8 cellular contexts compared by ENCODE assay signal in genomic region chr19:11624064-11624463, GRCh38. TPM values are rescaled to one million over a fixed set of nuclear protein-coding genes. Genes with fewer than 3 reads are reported as not detected.
DNase-seq lines count a peak whose midpoint lies in the region; ATAC-seq, FAIRE-seq and TF ChIP-seq lines count a peak whose summit lies in the region.

No MANE protein-coding gene starts in this region.

- H3K27me3 ChIP-seq in HUES64 (ENCODE audit: insufficient read depth, low read length): peaks cover 13% of the 10 kb centered on the region; the same call in 1 of the 2 replicates
- H3K27me3 ChIP-seq in H1 (replicated peaks in 1 of 4; ENCODE audit: control insufficient read depth in 3 of 4, extremely low read depth in 1 of 4, insufficient read depth in 3 of 4, low read length in 3 of 4): peaks cover 0 to 4% (median 2%) of the 10 kb centered on the region in 4 experiments; a peak in 3 of 7 replicates

- H2BK15ac ChIP-seq in H1 (ENCODE audit: low read length): no peak overlapping the region

- no peak overlapping the region for H3K4ac ChIP-seq in H1 (replicated peaks; ENCODE audit: insufficient read length, low read depth, low read length)

- H4K8ac ChIP-seq in H1 (ENCODE audit: extremely low read depth, insufficient read depth, low read length): no peak overlapping the region

- H3K9ac ChIP-seq in HUES64 (ENCODE audit: low read depth, low read length) (no peak overlapping the region), H1 (replicated peaks in 1 of 4; ENCODE audit: extremely low read depth in 1 of 4, low read depth in 3 of 4, low read length in 3 of 4) (no peak overlapping the region)

- peaks cover 19% of the 10 kb centered on the region for H3K36me3 ChIP-seq in HUES64 (ENCODE audit: insufficient read depth, low read length)
- H3K36me3 ChIP-seq in H1 (ENCODE audit: control insufficient read depth in 2 of 4, insufficient read depth in 4 of 4, low read length in 3 of 4): peaks cover 3 to 20% (median 10%) of the 10 kb centered on the region in 4 experiments; a peak in 5 of 8 replicates

- 91% methylated on average over 4 of the region's 4 CpGs for WGBS in HUES64
- 80% methylated on average over 4 of the region's 4 CpGs; no CpG with 5 or more reads in 1 of the 2 experiments for WGBS in H1 (ENCODE audit: extremely low coverage in 1 of 2, insufficient coverage in 1 of 2, insufficient read length in 1 of 2, insufficient replicate concordance in 2 of 2, low coverage in 1 of 2, low lambda C conversion rate in 2 of 2, missing lambda C conversion rate in 1 of 2), 2 experiments

- no peak overlapping the region for H2BK120ac ChIP-seq in H1 (replicated peaks; ENCODE audit: low read depth, low read length)

- DNase-seq in AG08395 (ENCODE audit: low spot score) (peak; percentile 14), H1 (ENCODE audit: low read depth in 1 of 2, low spot score in 2 of 2) (no peak), myocyte (ENCODE audit: low read depth) (peak; percentile 28), NCI-H446 treated with DMSO at 0.1 percent for 48 hours (lab: John Stamatoyannopoulos, UW) (no peak), AG08396 (ENCODE audit: low spot score) (no peak)

- no peaks in the 10 kb centered on the region for H3K9me3 ChIP-seq in HUES64 (ENCODE audit: insufficient read depth, low read depth, low read length)
- H3K9me3 ChIP-seq in H1 (ENCODE audit: insufficient read depth in 2 of 2, low read depth in 1 of 2, low read length in 1 of 2): no peaks in the 10 kb centered on the region

- no peak overlapping the region for H4K5ac ChIP-seq in H1 (ENCODE audit: insufficient read length, low read depth, low read length)

- POLR2A ChIA-PET in H1 (lab: Charles Lee; ENCODE audit: partially characterized antibody): interaction anchor here (0.6 to 5.0 kb wide), 8 partner anchors 11 to 1095 kb away, joined by 3 to 17 read pairs (median 4); no protein-coding TSS in a partner anchor

- no peak overlapping the region for H2BK12ac ChIP-seq in H1 (ENCODE audit: low read depth, low read length)

- ATAC-seq in HG03108 (IDR thresholded peaks at IDR 0.05; ENCODE audit: unreplicated experiment): no peak
- no peak for ATAC-seq in GM21381 (IDR thresholded peaks at IDR 0.05; ENCODE audit: unreplicated experiment)

- no peak for TF ChIP-seq CTCF in H1 (IDR thresholded peaks at IDR 0.05; ENCODE audit: control extremely low read depth in 1 of 3, insufficient read depth in 1 of 3, low read depth in 1 of 3, low read length in 3 of 3)

- H3K23ac ChIP-seq in H1 (ENCODE audit: insufficient read length): no peak overlapping the region

- H3K14ac ChIP-seq in H1 (ENCODE audit: insufficient read length): no peak overlapping the region

- no peak overlapping the region for H4K91ac ChIP-seq in H1 (replicated peaks; ENCODE audit: insufficient read length, low read length)

- H3K4me1 ChIP-seq in HUES64 (ENCODE audit: insufficient read depth, low read length): peaks cover 6% of the 10 kb centered on the region
- H3K4me1 ChIP-seq in H1 (replicated peaks in 1 of 4; ENCODE audit: control insufficient read depth in 3 of 4, insufficient read depth in 4 of 4, low read length in 3 of 4): peaks cover 0 to 4% (median 1%) of the 10 kb centered on the region in 4 experiments; a peak in 3 of 7 replicates

- no peaks in the 10 kb centered on the region for H3K79me2 ChIP-seq in H1 (ENCODE audit: control insufficient read depth in 1 of 2, insufficient read depth in 2 of 2, low read length in 2 of 2)

- no peak overlapping the region for H2BK5ac ChIP-seq in H1 (ENCODE audit: low read depth, low read length)

- H3K23me2 ChIP-seq in H1 (ENCODE audit: low read depth, low read length): no peaks in the 10 kb centered on the region; the same call in 1 of the 2 replicates

- H4K20me1 ChIP-seq in H1 (replicated peaks in 1 of 2; ENCODE audit: control insufficient read depth in 1 of 2, insufficient read depth in 2 of 2, low read length in 2 of 2): peaks cover 0 to 2% of the 10 kb centered on the region in 2 experiments

- H2AK5ac ChIP-seq in H1 (ENCODE audit: low read depth, low read length): no peak overlapping the region

- H3K56ac ChIP-seq in H1 (replicated peaks; ENCODE audit: insufficient read length, low read depth, low read length): no peak overlapping the region

- no peak for FAIRE-seq in H1 (lab: Jason Lieb, UNC)

- H3K79me1 ChIP-seq in H1 (ENCODE audit: low read depth, low read length): no peaks in the 10 kb centered on the region; the same call in 1 of the 2 replicates

- TF ChIP-seq RAD21 in H1 (IDR thresholded peaks at IDR 0.05 in 1 of 2, conservative IDR thresholded peaks at IDR 0.05 in 1 of 2; ENCODE audit: low read depth in 2 of 2, low read length in 2 of 2): no peak

- CTCF ChIA-PET in H1 (lab: Charles Lee; ENCODE audit: partially characterized antibody): interaction anchor here (0.6 to 2.5 kb wide), 6 partner anchors 11 to 147 kb away, joined by 3 to 7 read pairs (median 4); no protein-coding TSS in a partner anchor

- no peak overlapping the region for H3K18ac ChIP-seq in H1 (ENCODE audit: extremely low read depth, low read length)

- H3K27ac ChIP-seq in HUES64 (ENCODE audit: low read depth, low read length) (no peak overlapping the region), H1 (ENCODE audit: low read depth, low read length) (no peak overlapping the region)

- peak overlapping the region; percentile 67 to 73; a peak in 3 of 4 replicates for H3K4me2 ChIP-seq in H1 (ENCODE audit: insufficient read depth in 1 of 2, low read depth in 2 of 2, low read length in 2 of 2)

- no peak overlapping the region for H2BK20ac ChIP-seq in H1 (ENCODE audit: low read length)

- no peak for TF ChIP-seq EP300 in H1 (IDR thresholded peaks at IDR 0.05; ENCODE audit: borderline replicate concordance in 1 of 2, low read depth in 2 of 2, low read length in 2 of 2)

- no peak for TF ChIP-seq POLR2A in H1 (IDR thresholded peaks at IDR 0.05; ENCODE audit: control extremely low read depth in 1 of 2, low read depth in 2 of 2, low read length in 2 of 2)

- peak overlapping the region; percentile 50 for H3K4me3 ChIP-seq in HUES64 (ENCODE audit: low read length)
- peak overlapping the region in 2 of 4 experiments; percentile 42 to 59; a peak in 3 of 8 replicates for H3K4me3 ChIP-seq in H1 (ENCODE audit: extremely low read depth in 1 of 4, insufficient read depth in 2 of 4, low read depth in 3 of 4, low read length in 4 of 4)

- no peak overlapping the region for H2AFZ ChIP-seq in H1 (ENCODE audit: low read length)

TF ChIP-seq in H1, 55 proteins besides CTCF, POLR2A, EP300 and RAD21:
- TF ChIP-seq BCL11A (IDR thresholded peaks at IDR 0.05; ENCODE audit: low read depth in 2 of 2, low read length in 2 of 2): no peak
- TF ChIP-seq SP2 (IDR thresholded peaks at IDR 0.05; ENCODE audit: low read length): no peak
- no peak for TF ChIP-seq SRF (IDR thresholded peaks at IDR 0.05; ENCODE audit: low read depth, low read length)

RNA-seq across cellular contexts. Expression of gene ZNF627, which starts 26.8 kb away (rescaled TPM):
- 14.2 TPM for polyA plus RNA-seq in HUES64 (2013, experiment 1 of 2)
- polyA plus RNA-seq in HUES64 (2013, experiment 2 of 2): 16.5 TPM
- 13.7 and 15.8 TPM in 2 replicates for total RNA-seq in H1 (2021; fragmentation: NEBNext Ultra II Directional; extraction: Animal tissue kit (Norgen Biotek cat#: 25700))
- polyA plus RNA-seq in H1 (2011; rRNA removed): 5.4 and 7.2 TPM in 2 replicates
- 7.5 TPM for polyA plus RNA-seq in H1 (2011; cell fraction: cytosol; rRNA removed)
- polyA plus RNA-seq in H1 (2011; cell fraction: nucleus; rRNA removed): 3.6 TPM
- 7.7 to 10.1 TPM (median 8.7 TPM) in 4 replicates for polyA plus RNA-seq in H1 (2012, experiment 1 of 2)
- 0.71 TPM for polyA plus RNA-seq in H1 (2012, experiment 2 of 2)
- 6.8 TPM for polyA plus RNA-seq in H1 (2013, experiment 1 of 2)
- 7.1 TPM for polyA plus RNA-seq in H1 (2013, experiment 2 of 2)
- polyA minus RNA-seq in H1 (2011; rRNA and poly(A)+ RNA removed): 17.5 and 26.4 TPM in 2 replicates
- polyA minus RNA-seq in H1 (2011; cell fraction: cytosol; rRNA and poly(A)+ RNA removed): 11.2 TPM
- 9.8 TPM for polyA minus RNA-seq in H1 (2011; cell fraction: nucleus; rRNA and poly(A)+ RNA removed)
- total RNA-seq in myocyte: 18.7 and 18.9 TPM in 2 replicates
- 6.3 TPM for polyA plus RNA-seq in myocyte (2012)

RNA-seq across cellular contexts. Expression of gene ACP5, which starts 46.6 kb away (rescaled TPM):
- 0.60 TPM for polyA plus RNA-seq in HUES64 (2013, experiment 1 of 2)
- polyA plus RNA-seq in HUES64 (2013, experiment 2 of 2): 1.1 TPM
- total RNA-seq in H1 (2021; fragmentation: NEBNext Ultra II Directional; extraction: Animal tissue kit (Norgen Biotek cat#: 25700)): 8.3 and 9.0 TPM in 2 replicates
- 14.3 and 16.5 TPM in 2 replicates for polyA plus RNA-seq in H1 (2011; rRNA removed)
- 16.1 TPM for polyA plus RNA-seq in H1 (2011; cell fraction: cytosol; rRNA removed)
- 18.6 TPM for polyA plus RNA-seq in H1 (2011; cell fraction: nucleus; rRNA removed)
- 8.1 to 14.0 TPM (median 11.7 TPM) in 4 replicates for polyA plus RNA-seq in H1 (2012, experiment 1 of 2)
- polyA plus RNA-seq in H1 (2012, experiment 2 of 2): 13.3 TPM
- 17.4 TPM for polyA plus RNA-seq in H1 (2013, experiment 1 of 2)
- polyA plus RNA-seq in H1 (2013, experiment 2 of 2): 16.5 TPM
- 9.4 and 11.3 TPM in 2 replicates for polyA minus RNA-seq in H1 (2011; rRNA and poly(A)+ RNA removed)
- polyA minus RNA-seq in H1 (2011; cell fraction: cytosol; rRNA and poly(A)+ RNA removed): 5.1 TPM
- 3.4 TPM for polyA minus RNA-seq in H1 (2011; cell fraction: nucleus; rRNA and poly(A)+ RNA removed)
- total RNA-seq in myocyte: 0.52 and 1.4 TPM in 2 replicates
- polyA plus RNA-seq in myocyte (2012): 0.30 TPM

Comparison
In these comparisons a context has a peak if more than half of its experiments do, and no peak if none do; other contexts are left out.
1. DNase-seq: peak in AG08395 (single experiment) and myocyte (single experiment); none in H1 (0 of 2), NCI-H446 treated with DMSO at 0.1 percent for 48 hours (single experiment) and AG08396 (single experiment).